Comparison of ENCODE assay signal across 1 cellular context in genomic region chr9:30235068-30235467, GRCh38.
TF ChIP-seq lines count a peak whose summit lies in the region.

No MANE protein-coding gene starts in this region.

TF ChIP-seq in GM23338, 12 proteins besides CTCF, POLR2A, EP300 and RAD21 (continued from another document):
- TF ChIP-seq ZNF462 (CRISPR knock-in tag; IDR thresholded peaks at IDR 0.05), result no peak
